In the genomic region with DNA sequence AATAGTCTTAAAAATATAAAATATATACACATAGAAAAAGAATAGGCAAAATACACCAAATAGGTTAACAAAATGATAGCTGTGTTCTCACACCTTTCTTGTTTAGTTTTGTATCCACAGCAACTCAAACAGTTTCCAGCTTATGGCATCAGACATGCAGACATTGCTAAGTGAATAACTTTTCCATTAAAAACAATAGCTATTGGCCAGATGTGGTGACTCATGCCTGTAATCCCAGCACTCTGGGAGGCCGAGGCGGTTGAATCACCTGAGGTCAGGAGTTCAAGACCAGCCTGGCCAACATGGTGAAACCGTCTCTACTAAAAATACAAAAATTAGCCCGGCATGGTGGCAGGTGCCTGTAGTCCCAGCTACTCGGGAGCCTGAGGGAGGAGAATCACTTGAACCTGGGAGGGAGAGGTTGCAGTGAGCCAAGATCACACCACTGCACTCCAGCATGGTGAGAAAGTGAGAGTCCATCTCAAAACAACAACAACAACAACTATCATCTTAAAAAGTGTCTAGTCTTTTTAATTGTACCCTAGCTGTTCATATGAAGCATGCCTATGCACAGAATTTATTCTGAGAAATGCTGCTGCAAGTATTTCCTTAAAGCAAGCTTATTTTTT, we compare ENCODE assay signal across 8 cellular contexts.
A peak's percentile ranks its signal among the peaks of the same experiment; 100 is the strongest.
DNase-seq lines count a peak whose midpoint lies in the region; ATAC-seq, FAIRE-seq and TF ChIP-seq lines count a peak whose summit lies in the region.
"Not testable (repeated sequence)": the region's sequence is repeated elsewhere in the genome, so short reads cannot be mapped to it uniquely, and the experiment has no call there.

No MANE protein-coding gene starts in this region.

- H3K4me2 ChIP-seq in endothelial cell of umbilical vein (ENCODE audit: insufficient read depth, low read length): not testable (repeated sequence)

- H3K9ac ChIP-seq in endothelial cell of umbilical vein (replicated peaks; ENCODE audit: extremely low read depth, insufficient read depth, low read length): not testable (repeated sequence)

- FAIRE-seq in endothelial cell of umbilical vein (lab: Jason Lieb, UNC): peak; percentile 78

- in situ Hi-C loops in ACHN (cut with HindIII; ENCODE audit: low pct_ligation_motif_present, low pct_unique_long_range_greater_than_20kb, low sequenced_read_pairs); astrocyte of the cerebellum (cut with HindIII; ENCODE audit: low sequenced_read_pairs): not testable (repeated sequence)

- TF ChIP-seq CTCF in astrocyte of the cerebellum (IDR thresholded peaks at IDR 0.05; ENCODE audit: low read depth, low read length, missing control alignments); endothelial cell of umbilical vein (IDR thresholded peaks at IDR 0.05; ENCODE audit: extremely low read depth in 1 of 2, insufficient read depth in 1 of 2, low read depth in 1 of 2, low read length in 2 of 2); foreskin keratinocyte (conservative IDR thresholded peaks at IDR 0.05): not testable (repeated sequence)

- not testable (repeated sequence) for H3K36me3 ChIP-seq in endothelial cell of umbilical vein (ENCODE audit: control insufficient read depth in 2 of 2, extremely low read depth in 1 of 2, insufficient read depth in 2 of 2, low read length in 2 of 2)

- POLR2A ChIA-PET in endothelial cell of umbilical vein (lab: Charles Lee): not testable (repeated sequence)

- DNase-seq in ACHN: peak; percentile 30
- peak; percentile 64 for DNase-seq in EL
- DNase-seq in LHCN-M2 (ENCODE audit: low read depth): peak; percentile 77
- peak; percentile 24 for DNase-seq in T1000 (lab: John Stamatoyannopoulos, UW)
- DNase-seq in astrocyte of the cerebellum (ENCODE audit: low read depth): peak; percentile 66
- peak; percentile 62 for DNase-seq in endothelial cell of umbilical vein (ENCODE audit: low read depth, low spot score)
- DNase-seq in foreskin keratinocyte: peak; percentile 54 to 72
- DNase-seq in pulmonary artery endothelial cell (ENCODE audit: low read depth, low spot score): peak; percentile 44

- not testable (repeated sequence) for H3K4me3 ChIP-seq in astrocyte of the cerebellum (ENCODE audit: low read depth, low read length); endothelial cell of umbilical vein (replicated peaks in 1 of 3; ENCODE audit: insufficient read depth in 1 of 3, low read depth in 1 of 3, low read length in 3 of 3)

- ATAC-seq in foreskin keratinocyte: peak; percentile 89

- not testable (repeated sequence) for H3K9me1 ChIP-seq in endothelial cell of umbilical vein (replicated peaks; ENCODE audit: control insufficient read depth, extremely low read depth, insufficient read depth, low read length)

- intact Hi-C loops in endothelial cell of umbilical vein (cut with micrococcal nuclease): not testable (repeated sequence)

- not testable (repeated sequence) for H3K27me3 ChIP-seq in endothelial cell of umbilical vein (ENCODE audit: control insufficient read depth in 2 of 2, insufficient read depth in 2 of 2, low read length in 2 of 2); foreskin keratinocyte

- not testable (repeated sequence) for H3K27ac ChIP-seq in endothelial cell of umbilical vein (ENCODE audit: insufficient read depth, low read depth, low read length); foreskin keratinocyte

- H2AFZ ChIP-seq in endothelial cell of umbilical vein (ENCODE audit: low read depth, low read length): not testable (repeated sequence)

- H3K9me3 ChIP-seq in endothelial cell of umbilical vein (replicated peaks; ENCODE audit: control insufficient read depth, insufficient read depth, low read length): not testable (repeated sequence)

- peaks cover 14% of the 10 kb centered on the region for H3K4me1 ChIP-seq in endothelial cell of umbilical vein (ENCODE audit: control insufficient read depth, extremely low read depth, insufficient read depth, low read length)
- H3K4me1 ChIP-seq in foreskin keratinocyte: not testable (repeated sequence)

- H4K20me1 ChIP-seq in endothelial cell of umbilical vein (replicated peaks; ENCODE audit: control insufficient read depth, extremely low read depth, insufficient read depth, low read length): not testable (repeated sequence)

- TF ChIP-seq POLR2A in endothelial cell of umbilical vein (IDR thresholded peaks at IDR 0.05; ENCODE audit: low read depth, low read length): not testable (repeated sequence)

- not testable (repeated sequence) for H3K79me2 ChIP-seq in endothelial cell of umbilical vein (ENCODE audit: control insufficient read depth, insufficient read depth, low read length)

- not testable (repeated sequence) for BruUV-seq in endothelial cell of umbilical vein (replicated peaks; lab: Mats Ljungman, UMichigan)

- dilution Hi-C loops in endothelial cell of umbilical vein (cut with MboI; ENCODE audit: extremely low pct_ligation_motif_present, low sequenced_read_pairs): not testable (repeated sequence)

- CTCF ChIA-PET in endothelial cell of umbilical vein (lab: Charles Lee): interaction anchor here (0.7 to 1.1 kb wide), 3 partner anchors 9 to 70 kb away, joined by 3 to 4 read pairs (median 3); no protein-coding TSS in a partner anchor

TF ChIP-seq in endothelial cell of umbilical vein, 7 proteins besides CTCF, POLR2A, EP300 and RAD21:
- peak; percentile 27 for TF ChIP-seq FOS (IDR thresholded peaks at IDR 0.05; ENCODE audit: borderline replicate concordance, insufficient read depth, low read length)
- TF ChIP-seq JUN (IDR thresholded peaks at IDR 0.05; ENCODE audit: borderline replicate concordance, insufficient read depth, insufficient read length, low read depth): peak; percentile 43

Comparison
In these comparisons a context has a peak if more than half of its experiments do, and no peak if none do; other contexts are left out.
1. DNase-seq: peak in every context shown above with its lines; median percentile 77 in LHCN-M2; 66 in astrocyte of the cerebellum; 64 in EL; 63 in foreskin keratinocyte; 62 in endothelial cell of umbilical vein; 44 in pulmonary artery endothelial cell; 30 in ACHN; 24 in T1000.